In genomic region chr1:21175324-21175669, GRCh38 we compare ENCODE assay signal across 8 cellular contexts. TPM values are rescaled to one million over a fixed set of nuclear protein-coding genes. Genes with fewer than 3 reads are reported as not detected.
DNase-seq lines count a peak whose midpoint lies in the region; ATAC-seq and TF ChIP-seq lines count a peak whose summit lies in the region.

No MANE protein-coding gene starts in this region.

- peaks cover 10% of the 10 kb centered on the region for H4K20me1 ChIP-seq in neural cell (ENCODE audit: insufficient read depth)

- H3K27ac ChIP-seq in neural cell (ENCODE audit: low read length), result peak overlapping the region; percentile 80

- no peaks in the 10 kb centered on the region for H3K9me3 Mint-ChIP-seq in activated CD4-positive, alpha-beta memory T cell treated with anti-CD3 and anti-CD28 coated beads, Interleukin-2, amount 10 ng/mL, durations not matched to agents 7 days and 5 days

- H3F3A ChIP-seq in neural cell (ENCODE audit: insufficient read depth, low read length, poor library complexity, severe bottlenecking), result no peaks in the 10 kb centered on the region

- H3K9me3 ChIP-seq in neural cell (ENCODE audit: low read length), result no peaks in the 10 kb centered on the region

- H3K36me3 Mint-ChIP-seq in activated CD4-positive, alpha-beta memory T cell treated with anti-CD3 and anti-CD28 coated beads, Interleukin-2, amount 10 ng/mL, durations not matched to agents 7 days and 5 days (ENCODE audit: low read depth), result peaks cover 34% of the 10 kb centered on the region

- POLR2A ChIA-PET in activated CD4-positive, alpha-beta memory T cell treated with anti-CD3 and anti-CD28 coated beads, Interleukin-2, amount 10 ng/mL, durations not matched to agents 7 days and 5 days (lab: Charles Lee), result interaction anchor here (1.0 to 2.2 kb wide), 4 partner anchors 17 to 389 kb away, joined by 3 to 8 read pairs (median 4); no protein-coding TSS in a partner anchor
- POLR2A ChIA-PET in HEK293T (lab: Yijun Ruan, JAX), result interaction anchor here (1.0 kb wide), 1 partner anchor 22 kb away, joined by 4 read pairs; no protein-coding TSS in a partner anchor

- peak overlapping the region; percentile 79 for H3K4me2 ChIP-seq in neural cell (ENCODE audit: low read length)

- peaks cover 4% of the 10 kb centered on the region for H3K27me3 Mint-ChIP-seq in activated CD4-positive, alpha-beta memory T cell treated with anti-CD3 and anti-CD28 coated beads, Interleukin-2, amount 10 ng/mL, durations not matched to agents 7 days and 5 days

- H3K4me3 ChIP-seq in LNCaP clone FGC (ENCODE audit: low read depth, low read length) (peak overlapping the region; percentile 73), fibroblast of the aortic adventitia (ENCODE audit: low read depth, low read length) (peak overlapping the region; percentile 95), neural cell (ENCODE audit: low read length) (peak overlapping the region; percentile 98)

- TF ChIP-seq CTCF in LNCaP clone FGC (IDR thresholded peaks at IDR 0.05; ENCODE audit: control insufficient read depth, extremely low read depth, insufficient read depth) (no peak), fibroblast of the aortic adventitia (IDR thresholded peaks at IDR 0.05; ENCODE audit: insufficient read depth, low read length) (no peak), neural cell (IDR thresholded peaks at IDR 0.05; ENCODE audit: poor library complexity, severe bottlenecking) (no peak)

- H3K9ac ChIP-seq in neural cell (ENCODE audit: low read length), result peak overlapping the region; percentile 91

- peak overlapping the region; percentile 87 for H3K4me3 Mint-ChIP-seq in activated CD4-positive, alpha-beta memory T cell treated with anti-CD3 and anti-CD28 coated beads, Interleukin-2, amount 10 ng/mL, durations not matched to agents 7 days and 5 days

- no peaks in the 10 kb centered on the region for H3K36me3 ChIP-seq in neural cell (ENCODE audit: insufficient read depth, low read length)

- CTCF ChIA-PET in activated CD4-positive, alpha-beta memory T cell treated with anti-CD3 and anti-CD28 coated beads, Interleukin-2, amount 10 ng/mL, durations not matched to agents 7 days and 5 days (lab: Charles Lee), result interaction anchor here (1.0 to 1.7 kb wide), 2 partner anchors 20 to 479 kb away, joined by 5 to 6 read pairs; no protein-coding TSS in a partner anchor
- CTCF ChIA-PET in HEK293T (lab: Yijun Ruan, JAX), result no interaction called here

- H3K79me2 ChIP-seq in neural cell (replicated peaks; ENCODE audit: insufficient read depth, low read length), result peaks cover 46% of the 10 kb centered on the region

- no peak for TF ChIP-seq EP300 in neural cell (conservative IDR thresholded peaks at IDR 0.05; ENCODE audit: poor library complexity, severe bottlenecking)

- no peak for ATAC-seq in GM18517 (IDR thresholded peaks at IDR 0.05; ENCODE audit: unreplicated experiment)
- ATAC-seq in GM19455 (IDR thresholded peaks at IDR 0.05; ENCODE audit: unreplicated experiment), result no peak

- H3K27me3 ChIP-seq in neural cell (ENCODE audit: insufficient read depth, low read depth, low read length), result no peaks in the 10 kb centered on the region

- TF ChIP-seq RAD21 in neural cell (conservative IDR thresholded peaks at IDR 0.05), result no peak

- no peaks in the 10 kb centered on the region for H3K9me2 ChIP-seq in neural cell (ENCODE audit: insufficient read depth, low read length)

- peak overlapping the region; percentile 82 for H3K27ac Mint-ChIP-seq in activated CD4-positive, alpha-beta memory T cell treated with anti-CD3 and anti-CD28 coated beads, Interleukin-2, amount 10 ng/mL, durations not matched to agents 7 days and 5 days

- peaks cover 38% of the 10 kb centered on the region for H3K4me1 Mint-ChIP-seq in activated CD4-positive, alpha-beta memory T cell treated with anti-CD3 and anti-CD28 coated beads, Interleukin-2, amount 10 ng/mL, durations not matched to agents 7 days and 5 days

- DNase-seq in CMK (ENCODE audit: low read depth) (peak; percentile 48), LNCaP clone FGC (ENCODE audit: low read depth) (no peak), fibroblast of the aortic adventitia (ENCODE audit: low read depth) (peak; percentile 56), HEK293T (ENCODE audit: extremely low spot score) (no peak)
- DNase-seq in activated CD4-positive, alpha-beta memory T cell treated with anti-CD3 and anti-CD28 coated beads, Interleukin-2, amount 10 ng/mL, durations not matched to agents 7 days and 5 days, result peak; percentile 41

- H2AFZ ChIP-seq in neural cell (ENCODE audit: low read depth, low read length), result no peak overlapping the region

TF ChIP-seq in neural cell, 6 proteins besides CTCF, POLR2A, EP300 and RAD21:
- TF ChIP-seq POLR2AphosphoS5 (IDR thresholded peaks at IDR 0.05) (no peak), TAF1 (IDR thresholded peaks at IDR 0.05; ENCODE audit: low read depth) (no peak), EZH2 (IDR thresholded peaks at IDR 0.05; ENCODE audit: borderline replicate concordance, insufficient read depth, low read length, poor library complexity, severe bottlenecking) (no peak), SMC3 (conservative IDR thresholded peaks at IDR 0.05; ENCODE audit: poor library complexity) (no peak), REST (IDR thresholded peaks at IDR 0.05; ENCODE audit: borderline replicate concordance) (no peak), MXI1 (conservative IDR thresholded peaks at IDR 0.05; ENCODE audit: poor library complexity, severe bottlenecking) (no peak)

TF ChIP-seq in HEK293T, 16 proteins besides CTCF, POLR2A, EP300 and RAD21:
- TF ChIP-seq TARDBP (IDR thresholded peaks at IDR 0.05) (no peak), ZNF384 (IDR thresholded peaks at IDR 0.05) (no peak), FOXK2 (IDR thresholded peaks at IDR 0.05) (no peak), ELF4 (IDR thresholded peaks at IDR 0.05) (no peak), ARNT (IDR thresholded peaks at IDR 0.05) (no peak), BHLHE40 (IDR thresholded peaks at IDR 0.05; ENCODE audit: borderline replicate concordance) (no peak), SP1 (IDR thresholded peaks at IDR 0.05) (no peak), FOXM1 (IDR thresholded peaks at IDR 0.05; ENCODE audit: borderline replicate concordance) (no peak)

RNA-seq across cellular contexts. Expression of gene EIF4G3, which starts 1.4 kb away (rescaled TPM):
- 10 to 100 TPM; 48.1 to 49.2 TPM for total RNA-seq in activated CD4-positive, alpha-beta memory T cell treated with anti-CD3 and anti-CD28 coated beads, Interleukin-2, amount 10 ng/mL, durations not matched to agents 7 days and 5 days
- 58.6 and 80.6 TPM in 2 replicates for total RNA-seq in fibroblast of the aortic adventitia (ENCODE audit: low replicate concordance)
- 56.9 and 58.3 TPM in 2 replicates for polyA plus RNA-seq in neural cell
- 83.8 and 88.3 TPM in 2 replicates for polyA minus RNA-seq in neural cell

Comparison
In these comparisons a context has a peak if more than half of its experiments do, and no peak if none do; other contexts are left out.
1. DNase-seq: peak in CMK (single experiment), activated CD4-positive, alpha-beta memory T cell treated with anti-CD3 and anti-CD28 coated beads, Interleukin-2, amount 10 ng/mL, durations not matched to agents 7 days and 5 days (single experiment) and fibroblast of the aortic adventitia (single experiment); none in LNCaP clone FGC (single experiment) and HEK293T (single experiment).
2. Peak in every context shown above with its lines, with median percentiles within 50 percentile points of each other: H3K4me3 ChIP-seq.